In genomic region chr3:50298836-50299637, GRCh38 we compare ENCODE assay signal across 1 cellular context.
TF ChIP-seq lines count a peak whose summit lies in the region.

HYAL3 (minus strand) TSS chr3:50299405; CDS start chr3:50295602, 3,803 bp downstream.
A gene with protein sequence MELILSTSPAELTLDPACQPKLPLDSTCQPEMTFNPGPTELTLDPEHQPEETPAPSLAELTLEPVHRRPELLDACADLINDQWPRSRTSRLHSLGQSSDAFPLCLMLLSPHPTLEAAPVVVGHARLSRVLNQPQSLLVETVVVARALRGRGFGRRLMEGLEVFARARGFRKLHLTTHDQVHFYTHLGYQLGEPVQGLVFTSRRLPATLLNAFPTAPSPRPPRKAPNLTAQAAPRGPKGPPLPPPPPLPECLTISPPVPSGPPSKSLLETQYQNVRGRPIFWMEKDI (minus strand): TSS chr3:50299405. CDS start chr3:50297463, 1,942 bp downstream.

TF ChIP-seq in HEK293, 187 proteins besides CTCF, POLR2A, EP300 and RAD21 (continued from another document and continues in another):
- no peak for TF ChIP-seq HOXD13 (CRISPR knock-in tag; IDR thresholded peaks at IDR 0.05; ENCODE audit: borderline replicate concordance)
- TF ChIP-seq ZNF362 (tag by site-specific recombination; IDR thresholded peaks at IDR 0.05), result no peak
- TF ChIP-seq ZNF561 (tag by site-specific recombination; IDR thresholded peaks at IDR 0.05; ENCODE audit: borderline replicate concordance), result peak; percentile 66; the same call in 1 of the 2 replicates
- TF ChIP-seq ELK4 (IDR thresholded peaks at IDR 0.05; ENCODE audit: borderline replicate concordance, low read depth, low read length), result no peak
- no peak for TF ChIP-seq ZNF514 (tag by site-specific recombination; IDR thresholded peaks at IDR 0.05)
- peak; percentile 97 for TF ChIP-seq ZNF600 (tag by site-specific recombination; IDR thresholded peaks at IDR 0.05)
- no peak for TF ChIP-seq REST (tag by site-specific recombination; IDR thresholded peaks at IDR 0.05)
- 0 out of 2 replicates have a peak, but pooled peaks have one; percentile 33 for TF ChIP-seq ZEB2 (tag by site-specific recombination; IDR thresholded peaks at IDR 0.05)
- TF ChIP-seq ZNF174 (tag by site-specific recombination; IDR thresholded peaks at IDR 0.05), result no peak
- TF ChIP-seq, protein P1, sequence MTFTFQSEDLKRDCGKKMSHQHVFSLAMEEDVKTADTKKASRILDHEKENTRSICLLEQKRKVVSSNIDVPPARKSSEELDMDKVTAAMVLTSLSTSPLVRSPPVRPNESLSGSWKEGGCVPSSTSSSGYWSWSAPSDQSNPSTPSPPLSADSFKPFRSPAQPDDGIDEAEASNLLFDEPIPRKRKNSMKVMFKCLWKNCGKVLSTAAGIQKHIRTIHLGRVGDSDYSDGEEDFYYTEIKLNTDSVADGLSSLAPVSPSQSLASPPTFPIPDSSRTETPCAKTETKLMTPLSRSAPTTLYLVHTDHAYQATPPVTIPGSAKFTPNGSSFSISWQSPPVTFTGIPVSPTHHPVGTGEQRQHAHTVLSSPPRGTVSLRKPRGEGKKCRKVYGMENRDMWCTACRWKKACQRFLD (tag by site-specific recombination; IDR thresholded peaks at IDR 0.05), result no peak
- TF ChIP-seq GFI1B (tag by site-specific recombination; IDR thresholded peaks at IDR 0.05), result no peak
- TF ChIP-seq, protein P2, sequence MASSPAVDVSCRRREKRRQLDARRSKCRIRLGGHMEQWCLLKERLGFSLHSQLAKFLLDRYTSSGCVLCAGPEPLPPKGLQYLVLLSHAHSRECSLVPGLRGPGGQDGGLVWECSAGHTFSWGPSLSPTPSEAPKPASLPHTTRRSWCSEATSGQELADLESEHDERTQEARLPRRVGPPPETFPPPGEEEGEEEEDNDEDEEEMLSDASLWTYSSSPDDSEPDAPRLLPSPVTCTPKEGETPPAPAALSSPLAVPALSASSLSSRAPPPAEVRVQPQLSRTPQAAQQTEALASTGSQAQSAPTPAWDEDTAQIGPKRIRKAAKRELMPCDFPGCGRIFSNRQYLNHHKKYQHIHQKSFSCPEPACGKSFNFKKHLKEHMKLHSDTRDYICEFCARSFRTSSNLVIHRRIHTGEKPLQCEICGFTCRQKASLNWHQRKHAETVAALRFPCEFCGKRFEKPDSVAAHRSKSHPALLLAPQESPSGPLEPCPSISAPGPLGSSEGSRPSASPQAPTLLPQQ (tag by site-specific recombination; IDR thresholded peaks at IDR 0.05), result peak; percentile 50; the same call in 1 of the 2 replicates
- TF ChIP-seq ZNF324 (tag by site-specific recombination; IDR thresholded peaks at IDR 0.05), result peak; percentile 77; the same call in 1 of the 2 replicates
- no peak for TF ChIP-seq OSR2 (tag by site-specific recombination; IDR thresholded peaks at IDR 0.05)
- TF ChIP-seq, protein P3, sequence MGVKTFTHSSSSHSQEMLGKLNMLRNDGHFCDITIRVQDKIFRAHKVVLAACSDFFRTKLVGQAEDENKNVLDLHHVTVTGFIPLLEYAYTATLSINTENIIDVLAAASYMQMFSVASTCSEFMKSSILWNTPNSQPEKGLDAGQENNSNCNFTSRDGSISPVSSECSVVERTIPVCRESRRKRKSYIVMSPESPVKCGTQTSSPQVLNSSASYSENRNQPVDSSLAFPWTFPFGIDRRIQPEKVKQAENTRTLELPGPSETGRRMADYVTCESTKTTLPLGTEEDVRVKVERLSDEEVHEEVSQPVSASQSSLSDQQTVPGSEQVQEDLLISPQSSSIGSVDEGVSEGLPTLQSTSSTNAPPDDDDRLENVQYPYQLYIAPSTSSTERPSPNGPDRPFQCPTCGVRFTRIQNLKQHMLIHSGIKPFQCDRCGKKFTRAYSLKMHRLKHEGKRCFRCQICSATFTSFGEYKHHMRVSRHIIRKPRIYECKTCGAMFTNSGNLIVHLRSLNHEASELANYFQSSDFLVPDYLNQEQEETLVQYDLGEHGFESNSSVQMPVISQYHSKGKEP (tag by site-specific recombination; IDR thresholded peaks at IDR 0.05), result no peak
- TF ChIP-seq, protein P4, sequence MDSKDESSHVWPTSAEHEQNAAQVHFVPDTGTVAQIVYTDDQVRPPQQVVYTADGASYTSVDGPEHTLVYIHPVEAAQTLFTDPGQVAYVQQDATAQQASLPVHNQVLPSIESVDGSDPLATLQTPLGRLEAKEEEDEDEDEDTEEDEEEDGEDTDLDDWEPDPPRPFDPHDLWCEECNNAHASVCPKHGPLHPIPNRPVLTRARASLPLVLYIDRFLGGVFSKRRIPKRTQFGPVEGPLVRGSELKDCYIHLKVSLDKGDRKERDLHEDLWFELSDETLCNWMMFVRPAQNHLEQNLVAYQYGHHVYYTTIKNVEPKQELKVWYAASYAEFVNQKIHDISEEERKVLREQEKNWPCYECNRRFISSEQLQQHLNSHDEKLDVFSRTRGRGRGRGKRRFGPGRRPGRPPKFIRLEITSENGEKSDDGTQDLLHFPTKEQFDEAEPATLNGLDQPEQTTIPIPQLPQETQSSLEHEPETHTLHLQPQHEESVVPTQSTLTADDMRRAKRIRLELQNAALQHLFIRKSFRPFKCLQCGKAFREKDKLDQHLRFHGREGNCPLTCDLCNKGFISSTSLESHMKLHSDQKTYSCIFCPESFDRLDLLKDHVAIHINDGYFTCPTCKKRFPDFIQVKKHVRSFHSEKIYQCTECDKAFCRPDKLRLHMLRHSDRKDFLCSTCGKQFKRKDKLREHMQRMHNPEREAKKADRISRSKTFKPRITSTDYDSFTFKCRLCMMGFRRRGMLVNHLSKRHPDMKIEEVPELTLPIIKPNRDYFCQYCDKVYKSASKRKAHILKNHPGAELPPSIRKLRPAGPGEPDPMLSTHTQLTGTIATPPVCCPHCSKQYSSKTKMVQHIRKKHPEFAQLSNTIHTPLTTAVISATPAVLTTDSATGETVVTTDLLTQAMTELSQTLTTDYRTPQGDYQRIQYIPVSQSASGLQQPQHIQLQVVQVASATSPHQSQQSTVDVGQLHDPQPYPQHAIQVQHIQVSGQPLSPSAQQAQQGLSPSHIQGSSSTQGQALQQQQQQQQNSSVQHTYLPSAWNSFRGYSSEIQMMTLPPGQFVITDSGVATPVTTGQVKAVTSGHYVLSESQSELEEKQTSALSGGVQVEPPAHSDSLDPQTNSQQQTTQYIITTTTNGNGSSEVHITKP (tag by site-specific recombination; IDR thresholded peaks at IDR 0.05), result peak; percentile 44
- peak; percentile 62; the same call in 1 of the 2 replicates for TF ChIP-seq ZNF423 (tag by site-specific recombination; IDR thresholded peaks at IDR 0.05)
- no peak for TF ChIP-seq ZNF560 (tag by site-specific recombination; IDR thresholded peaks at IDR 0.05; ENCODE audit: borderline replicate concordance)
- TF ChIP-seq KLF16 (tag by site-specific recombination; IDR thresholded peaks at IDR 0.05), result peak; percentile 79
- peak; percentile 92 for TF ChIP-seq KLF1 (tag by site-specific recombination; IDR thresholded peaks at IDR 0.05)
- TF ChIP-seq, protein P5, sequence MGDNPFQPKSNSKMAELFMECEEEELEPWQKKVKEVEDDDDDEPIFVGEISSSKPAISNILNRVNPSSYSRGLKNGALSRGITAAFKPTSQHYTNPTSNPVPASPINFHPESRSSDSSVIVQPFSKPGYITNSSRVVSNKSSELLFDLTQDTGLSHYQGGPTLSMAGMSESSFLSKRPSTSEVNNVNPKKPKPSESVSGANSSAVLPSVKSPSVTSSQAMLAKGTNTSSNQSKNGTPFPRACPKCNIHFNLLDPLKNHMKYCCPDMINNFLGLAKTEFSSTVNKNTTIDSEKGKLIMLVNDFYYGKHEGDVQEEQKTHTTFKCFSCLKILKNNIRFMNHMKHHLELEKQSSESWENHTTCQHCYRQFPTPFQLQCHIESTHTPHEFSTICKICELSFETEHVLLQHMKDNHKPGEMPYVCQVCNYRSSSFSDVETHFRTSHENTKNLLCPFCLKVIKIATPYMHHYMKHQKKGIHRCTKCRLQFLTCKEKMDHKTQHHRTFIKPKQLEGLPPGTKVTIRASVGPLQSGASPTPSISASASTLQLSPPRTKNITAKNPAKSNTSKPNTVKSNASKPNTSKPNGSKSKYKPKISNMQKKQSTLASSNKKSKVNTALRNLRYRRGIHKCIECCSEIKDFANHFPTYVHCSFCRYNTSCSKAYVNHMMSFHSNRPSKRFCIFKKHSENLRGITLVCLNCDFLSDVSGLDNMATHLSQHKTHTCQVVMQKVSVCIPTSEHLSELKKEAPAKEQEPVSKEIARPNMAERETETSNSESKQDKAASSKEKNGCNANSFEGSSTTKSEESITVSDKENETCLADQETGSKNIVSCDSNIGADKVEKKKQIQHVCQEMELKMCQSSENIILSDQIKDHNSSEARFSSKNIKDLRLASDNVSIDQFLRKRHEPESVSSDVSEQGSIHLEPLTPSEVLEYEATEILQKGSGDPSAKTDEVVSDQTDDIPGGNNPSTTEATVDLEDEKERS (tag by site-specific recombination; IDR thresholded peaks at IDR 0.05), result no peak
- TF ChIP-seq ZFP37 (tag by site-specific recombination; IDR thresholded peaks at IDR 0.05), result peak; percentile 67; the same call in 1 of the 2 replicates
- TF ChIP-seq ZBTB10 (tag by site-specific recombination; IDR thresholded peaks at IDR 0.05), result peak; percentile 75
- no peak for TF ChIP-seq ZNF10 (tag by site-specific recombination; IDR thresholded peaks at IDR 0.05)
